In the genomic region with DNA sequence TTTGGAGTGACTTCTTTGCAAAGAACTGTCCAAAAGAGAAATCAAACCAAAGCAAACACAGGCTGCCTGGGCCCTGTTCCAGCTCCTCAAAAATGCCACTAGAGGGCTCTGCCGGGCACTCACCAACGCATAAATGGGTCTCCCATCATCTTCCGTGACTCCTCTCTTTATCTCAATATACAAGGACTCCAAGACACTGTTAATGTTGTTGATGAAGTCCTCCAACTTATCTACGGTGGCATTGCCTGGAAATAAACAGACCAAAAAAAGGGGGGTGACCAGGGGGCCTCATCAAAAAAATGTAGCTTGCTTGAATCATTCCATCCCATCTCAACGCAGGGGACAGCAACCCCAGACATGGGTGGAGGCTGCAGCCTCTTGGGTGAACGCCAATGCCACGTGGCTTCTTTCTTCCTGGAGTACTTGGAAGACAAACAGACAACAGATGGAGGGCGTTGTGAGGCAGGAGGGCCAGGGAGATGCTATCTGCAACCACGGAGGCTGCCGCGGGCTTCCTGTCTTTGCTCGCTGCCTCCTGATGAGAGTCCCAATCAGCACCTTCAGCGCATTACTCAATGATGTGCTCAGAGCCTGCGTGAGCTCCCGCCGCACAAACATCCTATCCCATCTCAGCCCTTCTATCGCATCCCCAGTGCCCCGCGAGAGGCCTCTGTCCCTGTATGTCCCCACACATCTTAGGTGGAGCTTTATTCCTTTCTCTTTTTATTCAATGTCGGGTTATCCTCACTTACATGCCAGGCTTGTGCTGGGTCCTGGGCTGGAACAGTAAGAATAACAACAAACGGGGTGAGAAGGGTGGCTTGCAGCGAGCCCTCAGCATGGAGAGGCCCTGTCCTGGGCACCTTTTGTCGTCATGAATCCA, we compare ENCODE assay signal across 8 cellular contexts. TPM values are rescaled to one million over a fixed set of nuclear protein-coding genes. Genes with fewer than 3 reads are reported as not detected.
DNase-seq lines count a peak whose midpoint lies in the region; ATAC-seq and TF ChIP-seq lines count a peak whose summit lies in the region.

No MANE protein-coding gene starts in this region.

- peak; percentile 83 for TF ChIP-seq CTCF in CD4-positive, alpha-beta T cell (IDR thresholded peaks at IDR 0.05)
- TF ChIP-seq CTCF in Panc1 (IDR thresholded peaks at IDR 0.05) (peak; percentile 94), esophagus muscularis mucosa (IDR thresholded peaks at IDR 0.05) (peak; percentile 82 to 84 (median 83))

- WGBS in esophagus muscularis mucosa: 33% methylated on average over 20 of the region's 23 CpGs

- CTCF ChIA-PET in CD4-positive, alpha-beta T cell (lab: Charles Lee): interaction anchor here (0.6 to 7.3 kb wide), 52 partner anchors 8 to 229 kb away, joined by 3 to 105 read pairs (median 5); a partner anchor contains a TSS
- CTCF ChIA-PET in Panc1 (lab: Charles Lee): interaction anchor here (0.6 to 2.3 kb wide), 4 partner anchors 82 to 133 kb away, joined by 3 to 25 read pairs (median 8); no protein-coding TSS in a partner anchor

- H3K36me3 Mint-ChIP-seq in CD4-positive, alpha-beta T cell (ENCODE audit: low read depth): peaks cover 15% of the 10 kb centered on the region
- H3K36me3 Mint-ChIP-seq in activated T-cell treated with anti-CD3 and anti-CD28 coated beads, Interleukin-2, amount 50 U/mL, for 72 hours (ENCODE audit: insufficient read depth in 2 of 2): peaks cover 7 to 25% of the 10 kb centered on the region in 2 donors
- peaks cover 0 to 3% (median 1%) of the 10 kb centered on the region in 3 donors for H3K36me3 Mint-ChIP-seq in naive thymus-derived CD8-positive, alpha-beta T cell
- H3K36me3 Mint-ChIP-seq in stimulated activated memory B cell treated with anti-CD40 and anti-IgM and Interleukin-4, amounts not matched to agents 10 μg/mL and 1 μg/mL and 100 μg/mL, for 72 hours: peaks cover 28% of the 10 kb centered on the region

- H3K27me3 Mint-ChIP-seq in CD4-positive, alpha-beta T cell: no peaks in the 10 kb centered on the region
- H3K27me3 Mint-ChIP-seq in activated T-cell treated with anti-CD3 and anti-CD28 coated beads, Interleukin-2, amount 50 U/mL, for 72 hours (ENCODE audit: low read depth): no peaks in the 10 kb centered on the region
- H3K27me3 Mint-ChIP-seq in naive thymus-derived CD8-positive, alpha-beta T cell: no peaks in the 10 kb centered on the region
- H3K27me3 Mint-ChIP-seq in stimulated activated memory B cell treated with anti-CD40 and anti-IgM and Interleukin-4, amounts not matched to agents 10 μg/mL and 1 μg/mL and 100 μg/mL, for 72 hours: no peaks in the 10 kb centered on the region

- peak overlapping the region; percentile 95 for H3K27ac Mint-ChIP-seq in CD4-positive, alpha-beta T cell
- H3K27ac Mint-ChIP-seq in activated T-cell treated with anti-CD3 and anti-CD28 coated beads, Interleukin-2, amount 50 U/mL, for 72 hours: peak overlapping the region; percentile 96
- H3K27ac Mint-ChIP-seq in naive thymus-derived CD8-positive, alpha-beta T cell: peak overlapping the region; percentile 98 to 100 (median 98)
- H3K27ac Mint-ChIP-seq in stimulated activated memory B cell treated with anti-CD40 and anti-IgM and Interleukin-4, amounts not matched to agents 10 μg/mL and 1 μg/mL and 100 μg/mL, for 72 hours: peak overlapping the region; percentile 91

- TF ChIP-seq EP300 in esophagus muscularis mucosa (IDR thresholded peaks at IDR 0.05): no peak

- no peaks in the 10 kb centered on the region for H3K4me1 ChIP-seq in Panc1 (ENCODE audit: control insufficient read depth, insufficient read depth, low read length)
- H3K4me1 ChIP-seq in esophagus muscularis mucosa: peaks cover 37 to 56% (median 55%) of the 10 kb centered on the region in 4 donors

- H3K9me3 Mint-ChIP-seq in CD4-positive, alpha-beta T cell: no peaks in the 10 kb centered on the region
- H3K9me3 Mint-ChIP-seq in activated T-cell treated with anti-CD3 and anti-CD28 coated beads, Interleukin-2, amount 50 U/mL, for 72 hours: no peaks in the 10 kb centered on the region
- no peaks in the 10 kb centered on the region for H3K9me3 Mint-ChIP-seq in naive thymus-derived CD8-positive, alpha-beta T cell
- H3K9me3 Mint-ChIP-seq in stimulated activated memory B cell treated with anti-CD40 and anti-IgM and Interleukin-4, amounts not matched to agents 10 μg/mL and 1 μg/mL and 100 μg/mL, for 72 hours: no peaks in the 10 kb centered on the region

- H3K36me3 ChIP-seq in Panc1 (ENCODE audit: control insufficient read depth, insufficient read depth, low read length) (peaks cover 4% of the 10 kb centered on the region), esophagus muscularis mucosa (peaks cover 22 to 42% (median 31%) of the 10 kb centered on the region in 4 donors)

- peaks cover 91% of the 10 kb centered on the region for H3K4me1 Mint-ChIP-seq in CD4-positive, alpha-beta T cell (ENCODE audit: low read depth)
- H3K4me1 Mint-ChIP-seq in activated T-cell treated with anti-CD3 and anti-CD28 coated beads, Interleukin-2, amount 50 U/mL, for 72 hours (ENCODE audit: low read depth): peaks cover 95% of the 10 kb centered on the region
- peaks cover 57 to 99% (median 96%) of the 10 kb centered on the region in 4 donors for H3K4me1 Mint-ChIP-seq in naive thymus-derived CD8-positive, alpha-beta T cell
- H3K4me1 Mint-ChIP-seq in stimulated activated memory B cell treated with anti-CD40 and anti-IgM and Interleukin-4, amounts not matched to agents 10 μg/mL and 1 μg/mL and 100 μg/mL, for 72 hours: peaks cover 65% of the 10 kb centered on the region

- H3K4me3 ChIP-seq in Panc1 (ENCODE audit: low read depth in 2 of 2, low read length in 2 of 2) (no peak overlapping the region), esophagus muscularis mucosa (peak overlapping the region in 3 of 4 donors; percentile 4 to 24 (median 22))

- in situ Hi-C loops in Panc1 (cut with HindIII; ENCODE audit: low pct_unique_long_range_greater_than_20kb, low sequenced_read_pairs): no loop called here

- no peak for TF ChIP-seq POLR2A in esophagus muscularis mucosa (IDR thresholded peaks at IDR 0.05; ENCODE audit: low read depth)

- peak overlapping the region; percentile 83 for H3K4me3 Mint-ChIP-seq in CD4-positive, alpha-beta T cell
- H3K4me3 Mint-ChIP-seq in activated T-cell treated with anti-CD3 and anti-CD28 coated beads, Interleukin-2, amount 50 U/mL, for 72 hours: peak overlapping the region; percentile 85
- peak overlapping the region; percentile 66 to 91 (median 84) for H3K4me3 Mint-ChIP-seq in naive thymus-derived CD8-positive, alpha-beta T cell
- H3K4me3 Mint-ChIP-seq in stimulated activated memory B cell treated with anti-CD40 and anti-IgM and Interleukin-4, amounts not matched to agents 10 μg/mL and 1 μg/mL and 100 μg/mL, for 72 hours: peak overlapping the region; percentile 21

- ATAC-seq in CD4-positive, alpha-beta T cell (ENCODE audit: poor library complexity): peak; percentile 68
- ATAC-seq in Panc1: peak; percentile 90
- peak; percentile 53 for ATAC-seq in activated T-cell treated with anti-CD3 and anti-CD28 coated beads, Interleukin-2, amount 50 U/mL, for 72 hours (replicated peaks in 1 of 2)
- ATAC-seq in naive thymus-derived CD8-positive, alpha-beta T cell: peak; percentile 60 to 77
- ATAC-seq in stimulated activated memory B cell treated with anti-CD40 and anti-IgM and Interleukin-4, amounts not matched to agents 10 μg/mL and 1 μg/mL and 100 μg/mL, for 72 hours: no peak
- no peak for ATAC-seq in HG03025 (IDR thresholded peaks at IDR 0.05; ENCODE audit: low FRiP score, unreplicated experiment)

- peak; percentile 81 to 96 (median 88) for DNase-seq in CD4-positive, alpha-beta T cell
- DNase-seq in HuH-7.5 (ENCODE audit: low spot score): peak; percentile 64
- no peak for DNase-seq in Panc1 (ENCODE audit: low read depth, low spot score)
- DNase-seq in activated T-cell treated with anti-CD3 and anti-CD28 coated beads, Interleukin-2, amount 50 U/mL, for 72 hours: peak; percentile 83 to 87
- peak; percentile 95 for DNase-seq in esophagus muscularis mucosa (ENCODE audit: extremely low spot score)
- DNase-seq in naive thymus-derived CD8-positive, alpha-beta T cell: peak; percentile 73 to 97 (median 94)

- POLR2A ChIA-PET in CD4-positive, alpha-beta T cell (lab: Charles Lee): interaction anchor here (0.7 to 11.7 kb wide), 44 partner anchors 8 to 315 kb away, joined by 3 to 145 read pairs (median 6); a partner anchor contains a TSS
- POLR2A ChIA-PET in Panc1 (lab: Charles Lee): no interaction called here
- POLR2A ChIA-PET in naive thymus-derived CD8-positive, alpha-beta T cell (lab: Charles Lee): interaction anchor here (0.7 to 10.8 kb wide), 31 partner anchors 9 to 227 kb away, joined by 3 to 156 read pairs (median 8); a partner anchor contains a TSS

- no TSS peak for BruUV-seq in Panc1 (replicated peaks; lab: Mats Ljungman, UMichigan)

- H3K27ac ChIP-seq in CD4-positive, alpha-beta T cell (ENCODE audit: low read depth, low read length): peak overlapping the region; percentile 95
- H3K27ac ChIP-seq in Panc1 (ENCODE audit: low read length): no peak overlapping the region
- H3K27ac ChIP-seq in esophagus muscularis mucosa (replicated peaks in 1 of 4): peak overlapping the region; percentile 69 to 78 (median 74)

- H3K27me3 ChIP-seq in CD4-positive, alpha-beta T cell (ENCODE audit: control insufficient read depth, insufficient read depth, low read length): no peaks in the 10 kb centered on the region
- H3K27me3 ChIP-seq in Panc1 (ENCODE audit: control insufficient read depth, insufficient read depth, low read length) (no peaks in the 10 kb centered on the region), esophagus muscularis mucosa (no peaks in the 10 kb centered on the region)

- intact Hi-C loops in CD4-positive, alpha-beta T cell (cut with DNase I, micrococcal nuclease): loop anchor here (1.0 to 5.0 kb wide), 10 partner anchors 32 to 212 kb away; a partner anchor contains a TSS
- intact Hi-C loops in Panc1 (cut with micrococcal nuclease; ENCODE audit: unreplicated experiment): loop anchor here (1.0 to 5.0 kb wide), 2 partner anchors 133 to 222 kb away; no protein-coding TSS in a partner anchor
- intact Hi-C loops in esophagus muscularis mucosa (cut with DNase I): loop anchor here (2.0 kb wide), 1 partner anchor 134 kb away; no protein-coding TSS in a partner anchor

- H3K9me3 ChIP-seq in CD4-positive, alpha-beta T cell (ENCODE audit: control insufficient read depth, low read length): no peaks in the 10 kb centered on the region
- H3K9me3 ChIP-seq in Panc1 (ENCODE audit: control insufficient read depth, insufficient read depth, low read depth, low read length) (no peaks in the 10 kb centered on the region), esophagus muscularis mucosa (no peaks in the 10 kb centered on the region)

RNA-seq across cellular contexts. Expression of a gene that starts 32.0 kb away (rescaled TPM):
- 10 to 100 TPM; 15.1 to 17.3 TPM for total RNA-seq in CD4-positive, alpha-beta T cell
- 7.9 TPM for total RNA-seq in Panc1 (2021; ENCODE audit: unreplicated experiment)
- polyA plus RNA-seq in Panc1 (2012; ENCODE audit: insufficient read length): 5.1 TPM
- 10 to 100 TPM; 12.8 to 16.2 TPM for total RNA-seq in activated T-cell treated with anti-CD3 and anti-CD28 coated beads, Interleukin-2, amount 50 U/mL, for 72 hours
- total RNA-seq in esophagus muscularis mucosa: 1 to 10 TPM; 2.5 to 7.1 (median 3.7) TPM
- 10 to 100 TPM; 27.7 to 35.0 TPM for total RNA-seq in naive thymus-derived CD8-positive, alpha-beta T cell
- 1 to 10 TPM; 3.8 to 6.2 (median 5.6) TPM for polyA plus RNA-seq in naive thymus-derived CD8-positive, alpha-beta T cell

RNA-seq across cellular contexts. Expression of a gene that starts 33.3 kb away (rescaled TPM):
- 10 to 100 TPM; 31.9 to 33.9 TPM for total RNA-seq in CD4-positive, alpha-beta T cell
- 48.2 TPM for total RNA-seq in Panc1 (2021; ENCODE audit: unreplicated experiment)
- 81.0 TPM for polyA plus RNA-seq in Panc1 (2012; ENCODE audit: insufficient read length)
- total RNA-seq in activated T-cell treated with anti-CD3 and anti-CD28 coated beads, Interleukin-2, amount 50 U/mL, for 72 hours: 100 to 1,000 TPM; 119 to 165 TPM
- total RNA-seq in esophagus muscularis mucosa: 10 to 100 TPM; 49.7 to 68.8 (median 64.0) TPM
- 10 to 100 TPM; 81.8 to 85.0 TPM for total RNA-seq in naive thymus-derived CD8-positive, alpha-beta T cell
- polyA plus RNA-seq in naive thymus-derived CD8-positive, alpha-beta T cell: 100 to 1,000 TPM; 177 to 209 (median 185) TPM

Comparison
In these comparisons a context has a peak if more than half of its experiments do, and no peak if none do; other contexts are left out.
1. ATAC-seq: peak in CD4-positive, alpha-beta T cell (single experiment), Panc1 (single experiment), activated T-cell treated with anti-CD3 and anti-CD28 coated beads, Interleukin-2, amount 50 U/mL, for 72 hours (2 of 2) and naive thymus-derived CD8-positive, alpha-beta T cell (2 of 2); none in stimulated activated memory B cell treated with anti-CD40 and anti-IgM and Interleukin-4, amounts not matched to agents 10 μg/mL and 1 μg/mL and 100 μg/mL, for 72 hours (single experiment) and HG03025 (single experiment).
2. H3K4me3 Mint-ChIP-seq: peak in every context shown above with its lines; median percentile 85 in activated T-cell treated with anti-CD3 and anti-CD28 coated beads, Interleukin-2, amount 50 U/mL, for 72 hours; 84 in naive thymus-derived CD8-positive, alpha-beta T cell; 83 in CD4-positive, alpha-beta T cell; 21 in stimulated activated memory B cell treated with anti-CD40 and anti-IgM and Interleukin-4, amounts not matched to agents 10 μg/mL and 1 μg/mL and 100 μg/mL, for 72 hours.
3. H3K4me3 ChIP-seq: peak in esophagus muscularis mucosa (3 of 4); none in Panc1 (0 of 2).
4. Peak in every context shown above with its lines, with median percentiles within 50 percentile points of each other: H3K27ac Mint-ChIP-seq and CTCF ChIP-seq.